1 cellular context compared by ENCODE assay signal in the genomic region with DNA sequence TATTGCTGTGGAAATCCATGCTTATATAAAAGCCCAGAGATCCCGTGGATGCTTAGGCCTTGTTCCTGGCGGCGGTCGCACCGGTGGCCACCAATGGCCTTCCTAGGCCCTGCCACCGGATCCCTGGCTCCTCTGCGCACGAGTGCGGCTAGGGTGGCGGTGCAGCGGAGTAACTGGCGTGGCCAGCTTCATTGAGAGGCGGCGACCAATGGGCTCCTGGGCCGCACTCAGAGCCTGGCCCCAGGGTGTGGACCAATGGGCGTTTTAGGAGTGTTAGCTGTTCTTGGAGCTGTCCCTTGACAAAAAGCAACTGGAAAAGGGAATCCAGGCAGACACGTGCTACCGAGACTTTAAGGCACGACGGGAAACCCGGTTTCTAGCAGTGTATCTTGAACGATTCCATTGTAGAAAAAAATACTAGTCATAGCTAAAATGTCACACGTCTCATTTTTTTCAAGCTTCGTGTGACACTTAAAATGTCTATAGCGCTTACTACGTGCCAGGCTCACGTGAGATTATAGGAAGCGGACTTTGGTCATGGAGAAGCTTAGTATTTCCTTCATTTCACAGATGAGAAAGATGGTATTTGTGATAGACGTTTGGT.
TF ChIP-seq lines count a peak whose summit lies in the region.

No MANE protein-coding gene starts in this region.

TF ChIP-seq in HepG2, 621 proteins besides CTCF, POLR2A, EP300 and RAD21 (continued from another document and continues in another):
- TF ChIP-seq, protein P1, sequence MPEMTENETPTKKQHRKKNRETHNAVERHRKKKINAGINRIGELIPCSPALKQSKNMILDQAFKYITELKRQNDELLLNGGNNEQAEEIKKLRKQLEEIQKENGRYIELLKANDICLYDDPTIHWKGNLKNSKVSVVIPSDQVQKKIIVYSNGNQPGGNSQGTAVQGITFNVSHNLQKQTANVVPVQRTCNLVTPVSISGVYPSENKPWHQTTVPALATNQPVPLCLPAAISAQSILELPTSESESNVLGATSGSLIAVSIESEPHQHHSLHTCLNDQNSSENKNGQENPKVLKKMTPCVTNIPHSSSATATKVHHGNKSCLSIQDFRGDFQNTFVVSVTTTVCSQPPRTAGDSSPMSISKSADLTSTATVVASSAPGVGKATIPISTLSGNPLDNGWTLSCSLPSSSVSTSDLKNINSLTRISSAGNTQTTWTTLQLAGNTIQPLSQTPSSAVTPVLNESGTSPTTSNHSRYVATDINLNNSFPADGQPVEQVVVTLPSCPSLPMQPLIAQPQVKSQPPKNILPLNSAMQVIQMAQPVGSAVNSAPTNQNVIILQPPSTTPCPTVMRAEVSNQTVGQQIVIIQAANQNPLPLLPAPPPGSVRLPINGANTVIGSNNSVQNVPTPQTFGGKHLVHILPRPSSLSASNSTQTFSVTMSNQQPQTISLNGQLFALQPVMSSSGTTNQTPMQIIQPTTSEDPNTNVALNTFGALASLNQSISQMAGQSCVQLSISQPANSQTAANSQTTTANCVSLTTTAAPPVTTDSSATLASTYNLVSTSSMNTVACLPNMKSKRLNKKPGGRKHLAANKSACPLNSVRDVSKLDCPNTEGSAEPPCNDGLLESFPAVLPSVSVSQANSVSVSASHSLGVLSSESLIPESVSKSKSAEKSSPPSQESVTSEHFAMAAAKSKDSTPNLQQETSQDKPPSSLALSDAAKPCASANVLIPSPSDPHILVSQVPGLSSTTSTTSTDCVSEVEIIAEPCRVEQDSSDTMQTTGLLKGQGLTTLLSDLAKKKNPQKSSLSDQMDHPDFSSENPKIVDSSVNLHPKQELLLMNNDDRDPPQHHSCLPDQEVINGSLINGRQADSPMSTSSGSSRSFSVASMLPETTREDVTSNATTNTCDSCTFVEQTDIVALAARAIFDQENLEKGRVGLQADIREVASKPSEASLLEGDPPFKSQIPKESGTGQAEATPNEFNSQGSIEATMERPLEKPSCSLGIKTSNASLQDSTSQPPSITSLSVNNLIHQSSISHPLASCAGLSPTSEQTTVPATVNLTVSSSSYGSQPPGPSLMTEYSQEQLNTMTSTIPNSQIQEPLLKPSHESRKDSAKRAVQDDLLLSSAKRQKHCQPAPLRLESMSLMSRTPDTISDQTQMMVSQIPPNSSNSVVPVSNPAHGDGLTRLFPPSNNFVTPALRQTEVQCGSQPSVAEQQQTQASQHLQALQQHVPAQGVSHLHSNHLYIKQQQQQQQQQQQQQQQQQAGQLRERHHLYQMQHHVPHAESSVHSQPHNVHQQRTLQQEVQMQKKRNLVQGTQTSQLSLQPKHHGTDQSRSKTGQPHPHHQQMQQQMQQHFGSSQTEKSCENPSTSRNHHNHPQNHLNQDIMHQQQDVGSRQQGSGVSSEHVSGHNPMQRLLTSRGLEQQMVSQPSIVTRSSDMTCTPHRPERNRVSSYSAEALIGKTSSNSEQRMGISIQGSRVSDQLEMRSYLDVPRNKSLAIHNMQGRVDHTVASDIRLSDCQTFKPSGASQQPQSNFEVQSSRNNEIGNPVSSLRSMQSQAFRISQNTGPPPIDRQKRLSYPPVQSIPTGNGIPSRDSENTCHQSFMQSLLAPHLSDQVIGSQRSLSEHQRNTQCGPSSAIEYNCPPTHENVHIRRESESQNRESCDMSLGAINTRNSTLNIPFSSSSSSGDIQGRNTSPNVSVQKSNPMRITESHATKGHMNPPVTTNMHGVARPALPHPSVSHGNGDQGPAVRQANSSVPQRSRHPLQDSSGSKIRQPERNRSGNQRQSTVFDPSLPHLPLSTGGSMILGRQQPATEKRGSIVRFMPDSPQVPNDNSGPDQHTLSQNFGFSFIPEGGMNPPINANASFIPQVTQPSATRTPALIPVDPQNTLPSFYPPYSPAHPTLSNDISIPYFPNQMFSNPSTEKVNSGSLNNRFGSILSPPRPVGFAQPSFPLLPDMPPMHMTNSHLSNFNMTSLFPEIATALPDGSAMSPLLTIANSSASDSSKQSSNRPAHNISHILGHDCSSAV (CRISPR knock-in tag; IDR thresholded peaks at IDR 0.05; ENCODE audit: borderline replicate concordance) = no peak
- TF ChIP-seq, protein P2, sequence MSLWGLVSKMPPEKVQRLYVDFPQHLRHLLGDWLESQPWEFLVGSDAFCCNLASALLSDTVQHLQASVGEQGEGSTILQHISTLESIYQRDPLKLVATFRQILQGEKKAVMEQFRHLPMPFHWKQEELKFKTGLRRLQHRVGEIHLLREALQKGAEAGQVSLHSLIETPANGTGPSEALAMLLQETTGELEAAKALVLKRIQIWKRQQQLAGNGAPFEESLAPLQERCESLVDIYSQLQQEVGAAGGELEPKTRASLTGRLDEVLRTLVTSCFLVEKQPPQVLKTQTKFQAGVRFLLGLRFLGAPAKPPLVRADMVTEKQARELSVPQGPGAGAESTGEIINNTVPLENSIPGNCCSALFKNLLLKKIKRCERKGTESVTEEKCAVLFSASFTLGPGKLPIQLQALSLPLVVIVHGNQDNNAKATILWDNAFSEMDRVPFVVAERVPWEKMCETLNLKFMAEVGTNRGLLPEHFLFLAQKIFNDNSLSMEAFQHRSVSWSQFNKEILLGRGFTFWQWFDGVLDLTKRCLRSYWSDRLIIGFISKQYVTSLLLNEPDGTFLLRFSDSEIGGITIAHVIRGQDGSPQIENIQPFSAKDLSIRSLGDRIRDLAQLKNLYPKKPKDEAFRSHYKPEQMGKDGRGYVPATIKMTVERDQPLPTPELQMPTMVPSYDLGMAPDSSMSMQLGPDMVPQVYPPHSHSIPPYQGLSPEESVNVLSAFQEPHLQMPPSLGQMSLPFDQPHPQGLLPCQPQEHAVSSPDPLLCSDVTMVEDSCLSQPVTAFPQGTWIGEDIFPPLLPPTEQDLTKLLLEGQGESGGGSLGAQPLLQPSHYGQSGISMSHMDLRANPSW (CRISPR knock-in tag; IDR thresholded peaks at IDR 0.05; ENCODE audit: borderline replicate concordance) = no peak
- no peak for TF ChIP-seq ZMYM2 (CRISPR knock-in tag; IDR thresholded peaks at IDR 0.05)
- TF ChIP-seq STAG1 (CRISPR knock-in tag; IDR thresholded peaks at IDR 0.05) = peak; percentile 20; the same call in 1 of the 2 replicates
- no peak for TF ChIP-seq ZNF282 (IDR thresholded peaks at IDR 0.05; ENCODE audit: partially characterized antibody)
- no peak; the same call in 1 of the 2 replicates for TF ChIP-seq TGIF2 (CRISPR knock-in tag; IDR thresholded peaks at IDR 0.05)
- no peak for TF ChIP-seq ZNF484 (CRISPR knock-in tag; IDR thresholded peaks at IDR 0.05; ENCODE audit: borderline replicate concordance, low read depth)
- peak; percentile 67 for TF ChIP-seq MYC (CRISPR knock-in tag; IDR thresholded peaks at IDR 0.05; ENCODE audit: borderline replicate concordance)
- no peak for TF ChIP-seq ZNF567 (CRISPR knock-in tag; IDR thresholded peaks at IDR 0.05; ENCODE audit: borderline replicate concordance)
- TF ChIP-seq MLXIP (CRISPR knock-in tag; IDR thresholded peaks at IDR 0.05; ENCODE audit: borderline replicate concordance) = no peak
- TF ChIP-seq ZNF768 (CRISPR knock-in tag; IDR thresholded peaks at IDR 0.05) = 0 out of 2 replicates have a peak, but pooled peaks have one; percentile 7
- TF ChIP-seq IKZF4 (CRISPR knock-in tag; IDR thresholded peaks at IDR 0.05; ENCODE audit: borderline replicate concordance, low read depth, not compliant biosample characterization) = no peak
- TF ChIP-seq, protein P3, sequence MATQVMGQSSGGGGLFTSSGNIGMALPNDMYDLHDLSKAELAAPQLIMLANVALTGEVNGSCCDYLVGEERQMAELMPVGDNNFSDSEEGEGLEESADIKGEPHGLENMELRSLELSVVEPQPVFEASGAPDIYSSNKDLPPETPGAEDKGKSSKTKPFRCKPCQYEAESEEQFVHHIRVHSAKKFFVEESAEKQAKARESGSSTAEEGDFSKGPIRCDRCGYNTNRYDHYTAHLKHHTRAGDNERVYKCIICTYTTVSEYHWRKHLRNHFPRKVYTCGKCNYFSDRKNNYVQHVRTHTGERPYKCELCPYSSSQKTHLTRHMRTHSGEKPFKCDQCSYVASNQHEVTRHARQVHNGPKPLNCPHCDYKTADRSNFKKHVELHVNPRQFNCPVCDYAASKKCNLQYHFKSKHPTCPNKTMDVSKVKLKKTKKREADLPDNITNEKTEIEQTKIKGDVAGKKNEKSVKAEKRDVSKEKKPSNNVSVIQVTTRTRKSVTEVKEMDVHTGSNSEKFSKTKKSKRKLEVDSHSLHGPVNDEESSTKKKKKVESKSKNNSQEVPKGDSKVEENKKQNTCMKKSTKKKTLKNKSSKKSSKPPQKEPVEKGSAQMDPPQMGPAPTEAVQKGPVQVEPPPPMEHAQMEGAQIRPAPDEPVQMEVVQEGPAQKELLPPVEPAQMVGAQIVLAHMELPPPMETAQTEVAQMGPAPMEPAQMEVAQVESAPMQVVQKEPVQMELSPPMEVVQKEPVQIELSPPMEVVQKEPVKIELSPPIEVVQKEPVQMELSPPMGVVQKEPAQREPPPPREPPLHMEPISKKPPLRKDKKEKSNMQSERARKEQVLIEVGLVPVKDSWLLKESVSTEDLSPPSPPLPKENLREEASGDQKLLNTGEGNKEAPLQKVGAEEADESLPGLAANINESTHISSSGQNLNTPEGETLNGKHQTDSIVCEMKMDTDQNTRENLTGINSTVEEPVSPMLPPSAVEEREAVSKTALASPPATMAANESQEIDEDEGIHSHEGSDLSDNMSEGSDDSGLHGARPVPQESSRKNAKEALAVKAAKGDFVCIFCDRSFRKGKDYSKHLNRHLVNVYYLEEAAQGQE (IDR thresholded peaks at IDR 0.05; ENCODE audit: borderline replicate concordance in 1 of 2, low read depth in 1 of 2, low read length in 2 of 2) = peak in 1 of 2 experiments; percentile 53; a peak in 2 of 4 replicates
- TF ChIP-seq ADNP (CRISPR knock-in tag; IDR thresholded peaks at IDR 0.05) = no peak
- TF ChIP-seq ZNF350 (CRISPR knock-in tag; IDR thresholded peaks at IDR 0.05; ENCODE audit: borderline replicate concordance, low read depth) = peak; percentile 89; the same call in 1 of the 2 replicates
- peak; percentile 19; the same call in 1 of the 2 replicates for TF ChIP-seq MIER2 (CRISPR knock-in tag; IDR thresholded peaks at IDR 0.05)
- no peak for TF ChIP-seq ISX (CRISPR knock-in tag; conservative IDR thresholded peaks at IDR 0.05)
- TF ChIP-seq KLF12 (CRISPR knock-in tag; IDR thresholded peaks at IDR 0.05; ENCODE audit: borderline replicate concordance) = no peak
- TF ChIP-seq ZNF792 (CRISPR knock-in tag; IDR thresholded peaks at IDR 0.05) = no peak
- no peak for TF ChIP-seq RARA (CRISPR knock-in tag; IDR thresholded peaks at IDR 0.05)
- TF ChIP-seq IKZF1 (IDR thresholded peaks at IDR 0.05) = no peak
- TF ChIP-seq, protein P4, sequence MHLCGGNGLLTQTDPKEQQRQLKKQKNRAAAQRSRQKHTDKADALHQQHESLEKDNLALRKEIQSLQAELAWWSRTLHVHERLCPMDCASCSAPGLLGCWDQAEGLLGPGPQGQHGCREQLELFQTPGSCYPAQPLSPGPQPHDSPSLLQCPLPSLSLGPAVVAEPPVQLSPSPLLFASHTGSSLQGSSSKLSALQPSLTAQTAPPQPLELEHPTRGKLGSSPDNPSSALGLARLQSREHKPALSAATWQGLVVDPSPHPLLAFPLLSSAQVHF (CRISPR knock-in tag; IDR thresholded peaks at IDR 0.05) = no peak
- no peak for TF ChIP-seq ZNF513 (CRISPR knock-in tag; conservative IDR thresholded peaks at IDR 0.05)
- TF ChIP-seq, protein P5, sequence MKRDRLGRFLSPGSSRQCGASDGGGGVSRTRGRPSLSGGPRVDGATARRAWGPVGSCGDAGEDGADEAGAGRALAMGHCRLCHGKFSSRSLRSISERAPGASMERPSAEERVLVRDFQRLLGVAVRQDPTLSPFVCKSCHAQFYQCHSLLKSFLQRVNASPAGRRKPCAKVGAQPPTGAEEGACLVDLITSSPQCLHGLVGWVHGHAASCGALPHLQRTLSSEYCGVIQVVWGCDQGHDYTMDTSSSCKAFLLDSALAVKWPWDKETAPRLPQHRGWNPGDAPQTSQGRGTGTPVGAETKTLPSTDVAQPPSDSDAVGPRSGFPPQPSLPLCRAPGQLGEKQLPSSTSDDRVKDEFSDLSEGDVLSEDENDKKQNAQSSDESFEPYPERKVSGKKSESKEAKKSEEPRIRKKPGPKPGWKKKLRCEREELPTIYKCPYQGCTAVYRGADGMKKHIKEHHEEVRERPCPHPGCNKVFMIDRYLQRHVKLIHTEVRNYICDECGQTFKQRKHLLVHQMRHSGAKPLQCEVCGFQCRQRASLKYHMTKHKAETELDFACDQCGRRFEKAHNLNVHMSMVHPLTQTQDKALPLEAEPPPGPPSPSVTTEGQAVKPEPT (CRISPR knock-in tag; IDR thresholded peaks at IDR 0.05; ENCODE audit: low read depth) = no peak
- TF ChIP-seq ZNF589 (CRISPR knock-in tag; conservative IDR thresholded peaks at IDR 0.05) = no peak
- TF ChIP-seq ZNF543 (CRISPR knock-in tag; IDR thresholded peaks at IDR 0.05) = peak; percentile 54; the same call in 1 of the 2 replicates
- no peak for TF ChIP-seq MLX (CRISPR knock-in tag; IDR thresholded peaks at IDR 0.05)
- TF ChIP-seq ZBTB3 (CRISPR knock-in tag; IDR thresholded peaks at IDR 0.05; ENCODE audit: borderline replicate concordance, low read depth) = no peak
- no peak for TF ChIP-seq PLRG1 (conservative IDR thresholded peaks at IDR 0.05)
- TF ChIP-seq TCF7 (IDR thresholded peaks at IDR 0.05; ENCODE audit: low read depth) = no peak
